Comparison of ENCODE assay signal across 17 cellular contexts in the genomic region with DNA sequence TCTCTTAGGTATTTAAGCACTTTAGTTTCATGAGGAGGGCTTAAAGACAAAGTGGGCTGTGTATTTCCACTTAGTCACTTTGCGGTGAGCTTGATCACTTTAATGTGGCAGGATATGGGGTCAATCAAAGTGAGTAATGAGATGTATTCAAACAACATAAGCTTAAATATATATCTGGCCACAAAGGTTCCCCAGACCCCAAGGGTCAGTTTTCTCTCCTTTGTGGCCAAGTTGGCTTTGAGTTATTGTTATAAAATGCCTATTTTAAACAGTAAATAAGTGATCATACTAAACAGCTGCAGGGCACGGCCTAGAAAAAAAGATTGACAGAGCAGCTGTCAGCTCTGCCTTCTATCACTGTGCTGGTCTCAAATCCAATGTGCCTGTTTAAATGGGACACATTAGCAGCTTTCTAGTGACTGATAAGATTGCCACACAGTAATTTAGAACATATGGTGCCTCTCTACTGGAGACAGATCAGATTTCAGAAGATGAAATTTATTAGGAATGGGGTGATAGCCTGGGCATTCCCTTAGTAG.
DNase-seq lines count a peak whose midpoint lies in the region; ATAC-seq and TF ChIP-seq lines count a peak whose summit lies in the region.
"Had no signal": no experiment of that assay in that cellular context is flagged by ENCODE, and none has a peak within 500 bp of the region (broad histone marks: within the 10 kb centered on the region; RNA-seq: fewer than 3 reads in every experiment).

No MANE protein-coding gene starts in this region.

- H3K36me3 Mint-ChIP-seq in activated T-cell treated with anti-CD3 and anti-CD28 coated beads, Interleukin-2, amount 50 U/mL, for 72 hours (ENCODE audit: insufficient read depth in 2 of 2): no peaks in the 10 kb centered on the region
- no peaks in the 10 kb centered on the region for H3K36me3 Mint-ChIP-seq in activated T-cell treated with anti-CD3 and anti-CD28 coated beads, Interleukin-2, amount 50 U/mL, for 24 hours (ENCODE audit: low read depth)

- H3K36me3 ChIP-seq in SJCRH30: no peaks in the 10 kb centered on the region
- H3K36me3 ChIP-seq in mucosa of descending colon (ENCODE audit: low read depth): no peaks in the 10 kb centered on the region
- H3K36me3 ChIP-seq: adrenal gland had no signal

- TF ChIP-seq CTCF in mucosa of descending colon (IDR thresholded peaks at IDR 0.05) (no peak), coronary artery (IDR thresholded peaks at IDR 0.05) (no peak)

- no peak for DNase-seq in activated T-cell treated with anti-CD3 and anti-CD28 coated beads, Interleukin-2, amount 50 U/mL, for 72 hours
- DNase-seq in activated T-cell treated with anti-CD3 and anti-CD28 coated beads, Interleukin-2, amount 50 U/mL, for 24 hours: no peak
- peak; percentile 86 to 93 for DNase-seq in SJCRH30
- DNase-seq in iris pigment epithelial cell (ENCODE audit: low read depth): peak; percentile 9
- DNase-seq in mucosa of descending colon: no peak
- no peak for DNase-seq in coronary artery (ENCODE audit: low spot score)
- DNase-seq in KBM-7: no peak
- DNase-seq: activated T-cell treated with anti-CD3 and anti-CD28 coated beads, Interleukin-2, amount 50 U/mL, for 4 hours; adrenal gland; NCI-H2107; nucleus accumbens had no signal

- H3K4me1 ChIP-seq in SJCRH30: peaks cover 12% of the 10 kb centered on the region
- no peaks in the 10 kb centered on the region for H3K4me1 ChIP-seq in mucosa of descending colon (ENCODE audit: low read depth)
- H3K4me1 ChIP-seq: A549, adrenal gland had no signal

- H3K4me1 Mint-ChIP-seq in activated T-cell treated with anti-CD3 and anti-CD28 coated beads, Interleukin-2, amount 50 U/mL, for 72 hours (ENCODE audit: low read depth): no peaks in the 10 kb centered on the region
- H3K4me1 Mint-ChIP-seq in activated T-cell treated with anti-CD3 and anti-CD28 coated beads, Interleukin-2, amount 50 U/mL, for 24 hours (ENCODE audit: low read depth): peaks cover 4% of the 10 kb centered on the region

- in situ Hi-C loops in KBM-7 (cut with MboI; ENCODE audit: low pct_unique_long_range_greater_than_20kb, low sequenced_read_pairs): no loop called here

- no peak overlapping the region for H3K4me3 Mint-ChIP-seq in activated T-cell treated with anti-CD3 and anti-CD28 coated beads, Interleukin-2, amount 50 U/mL, for 72 hours
- no peak overlapping the region for H3K4me3 Mint-ChIP-seq in activated T-cell treated with anti-CD3 and anti-CD28 coated beads, Interleukin-2, amount 50 U/mL, for 24 hours
- H3K4me3 Mint-ChIP-seq: activated T-cell treated with anti-CD3 and anti-CD28 coated beads, Interleukin-2, amount 50 U/mL, for 4 hours; dendritic cell treated with granulocyte-macrophage colony-stimulating factor and Interleukin-4, amounts not matched to agents 40 ng/mL and 50 ng/mL, for 4 days had no signal

- intact Hi-C loops in mucosa of descending colon (cut with DNase I, micrococcal nuclease): no loop called here

- peaks cover 44% of the 10 kb centered on the region for H3K27me3 ChIP-seq in SJCRH30

- H3K9me3 ChIP-seq in SJCRH30 (replicated peaks) (no peaks in the 10 kb centered on the region), mucosa of descending colon (no peaks in the 10 kb centered on the region)
- H3K9me3 ChIP-seq: A549, adrenal gland had no signal

- no peaks in the 10 kb centered on the region for H3K27me3 Mint-ChIP-seq in activated T-cell treated with anti-CD3 and anti-CD28 coated beads, Interleukin-2, amount 50 U/mL, for 72 hours (ENCODE audit: low read depth)
- peaks cover 6% of the 10 kb centered on the region for H3K27me3 Mint-ChIP-seq in activated T-cell treated with anti-CD3 and anti-CD28 coated beads, Interleukin-2, amount 50 U/mL, for 24 hours
- H3K27me3 Mint-ChIP-seq: dendritic cell treated with granulocyte-macrophage colony-stimulating factor and Interleukin-4, amounts not matched to agents 40 ng/mL and 50 ng/mL, for 4 days had no signal

- ATAC-seq in activated T-cell treated with anti-CD3 and anti-CD28 coated beads, Interleukin-2, amount 50 U/mL, for 72 hours (replicated peaks in 1 of 2): no peak
- ATAC-seq in mucosa of descending colon (no peak), HG03139 (IDR thresholded peaks at IDR 0.05; ENCODE audit: unreplicated experiment) (no peak)
- ATAC-seq: A549; activated CD4-positive, CD25-positive, alpha-beta regulatory T cell treated with anti-CD3 and anti-CD28 coated beads, Interleukin-2, amount 50 U/mL, for 24 hours; activated T-cell treated with anti-CD3 and anti-CD28 coated beads, Interleukin-2, amount 50 U/mL, for 4 hours had no signal

- H3K9me3 Mint-ChIP-seq in activated T-cell treated with anti-CD3 and anti-CD28 coated beads, Interleukin-2, amount 50 U/mL, for 72 hours: no peaks in the 10 kb centered on the region
- H3K9me3 Mint-ChIP-seq in activated T-cell treated with anti-CD3 and anti-CD28 coated beads, Interleukin-2, amount 50 U/mL, for 24 hours: no peaks in the 10 kb centered on the region
- H3K9me3 Mint-ChIP-seq: activated T-cell treated with anti-CD3 and anti-CD28 coated beads, Interleukin-2, amount 50 U/mL, for 4 hours had no signal

- H3K4me3 ChIP-seq in SJCRH30: no peak overlapping the region
- no peak overlapping the region for H3K4me3 ChIP-seq in mucosa of descending colon
- no peak overlapping the region for H3K4me3 ChIP-seq in coronary artery
- H3K4me3 ChIP-seq: A549, adrenal gland, lung, skin epidermis had no signal

- peak overlapping the region; percentile 71 for H3K27ac Mint-ChIP-seq in activated T-cell treated with anti-CD3 and anti-CD28 coated beads, Interleukin-2, amount 50 U/mL, for 72 hours
- no peak overlapping the region for H3K27ac Mint-ChIP-seq in activated T-cell treated with anti-CD3 and anti-CD28 coated beads, Interleukin-2, amount 50 U/mL, for 24 hours
- H3K27ac Mint-ChIP-seq: dendritic cell treated with granulocyte-macrophage colony-stimulating factor and Interleukin-4, amounts not matched to agents 40 ng/mL and 50 ng/mL, for 4 days had no signal

- H3K27ac ChIP-seq in SJCRH30 (no peak overlapping the region), coronary artery (no peak overlapping the region)
- H3K27ac ChIP-seq: A549, adrenal gland, skin epidermis had no signal

Comparison
In these comparisons a context has a peak if more than half of its experiments do, and no peak if none do; other contexts are left out.
1. DNase-seq: peak in SJCRH30 (2 of 2) and iris pigment epithelial cell (single experiment); none in activated T-cell treated with anti-CD3 and anti-CD28 coated beads, Interleukin-2, amount 50 U/mL, for 72 hours (0 of 2), activated T-cell treated with anti-CD3 and anti-CD28 coated beads, Interleukin-2, amount 50 U/mL, for 24 hours (single experiment), mucosa of descending colon (0 of 3), coronary artery (single experiment) and KBM-7 (single experiment).